ENCODE assay signal across 14 cellular contexts in the genomic region with DNA sequence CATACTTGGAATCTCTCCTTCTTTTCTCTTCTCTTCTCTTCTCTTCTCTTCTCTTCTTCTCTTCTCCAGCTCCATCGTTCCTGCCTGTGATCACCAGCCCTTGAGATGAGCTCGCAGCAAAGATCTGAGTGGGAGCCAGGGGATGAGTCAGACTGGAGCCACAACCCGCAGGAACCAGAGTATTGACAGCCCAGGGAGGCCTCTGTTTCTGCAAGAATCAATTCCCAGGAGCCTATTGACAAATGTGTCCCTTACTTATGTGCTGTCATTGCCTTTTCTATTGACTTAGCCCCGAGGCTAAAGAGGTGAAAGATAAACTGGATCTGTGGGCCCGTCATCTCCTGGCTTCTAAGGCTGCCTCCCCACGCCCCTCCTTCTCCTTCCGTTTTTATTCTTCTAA. TPM values are rescaled to one million over a fixed set of nuclear protein-coding genes. Genes with fewer than 3 reads are reported as not detected.
DNase-seq lines count a peak whose midpoint lies in the region; FAIRE-seq and TF ChIP-seq lines count a peak whose summit lies in the region.
"Had no signal": no experiment of that assay in that cellular context is flagged by ENCODE, and none has a peak within 500 bp of the region (broad histone marks: within the 10 kb centered on the region; RNA-seq: fewer than 3 reads in every experiment).

No MANE protein-coding gene starts in this region.

- peaks cover 2% of the 10 kb centered on the region for H3K4me1 Mint-ChIP-seq in glutamatergic neuron (ENCODE audit: low read depth, unreplicated experiment)

- no peak overlapping the region for H2AFZ ChIP-seq in fibroblast of lung (ENCODE audit: low read length)

- H3K27me3 Mint-ChIP-seq in glutamatergic neuron (ENCODE audit: unreplicated experiment) = peaks cover 6% of the 10 kb centered on the region

- no peak overlapping the region for H3K4me2 ChIP-seq in fibroblast of lung (ENCODE audit: extremely low read depth, insufficient read depth, low read length)

- intact Hi-C loops in ovary (cut with DNase I) = no loop called here

- FAIRE-seq in H54 (lab: Jason Lieb, UNC) = no peak
- FAIRE-seq: colon had no signal

- H3K36me3 ChIP-seq in fibroblast of lung (ENCODE audit: control insufficient read depth, insufficient read depth, low read length) (no peaks in the 10 kb centered on the region), ovary (no peaks in the 10 kb centered on the region)

- peaks cover 5% of the 10 kb centered on the region for H3K36me3 Mint-ChIP-seq in glutamatergic neuron (ENCODE audit: unreplicated experiment)

- TF ChIP-seq POLR2A in H54 (IDR thresholded peaks at IDR 0.05; ENCODE audit: low read depth, low read length) (no peak), ovary (IDR thresholded peaks at IDR 0.05) (no peak)

- H3K27ac ChIP-seq in RWPE1 = no peak overlapping the region
- no peak overlapping the region for H3K27ac ChIP-seq in fibroblast of lung (ENCODE audit: insufficient read depth, low read length)
- no peak overlapping the region for H3K27ac ChIP-seq in ovary

- H3K9ac ChIP-seq in fibroblast of lung (ENCODE audit: insufficient read depth, low read length) = no peak overlapping the region

- no peaks in the 10 kb centered on the region for H3K79me2 ChIP-seq in fibroblast of lung (ENCODE audit: control insufficient read depth, insufficient read depth, low read length)

- H3K27me3 ChIP-seq in fibroblast of lung (ENCODE audit: control insufficient read depth, insufficient read depth, low read length) (no peaks in the 10 kb centered on the region), ovary (no peaks in the 10 kb centered on the region)

- H3K9me3 Mint-ChIP-seq in glutamatergic neuron (ENCODE audit: unreplicated experiment) = peaks cover 3% of the 10 kb centered on the region
- H3K9me3 Mint-ChIP-seq: activated T-helper 2 cell treated with anti-CD3 and anti-CD28 coated beads, Interferon-gamma antibody, Interleukin-2, Interleukin-4, amounts not matched to agents 10 μg/mL and 5 μg/mL and 100 μg/mL, durations not matched to agents 14 hours and 24 hours and 36 hours; nephron had no signal

- WGBS in ovary, 3 donors = 51 to 59% (median 54%) methylated on average over 7 of the region's 7 CpGs

- H3K4me3 Mint-ChIP-seq in glutamatergic neuron (ENCODE audit: unreplicated experiment) = no peak overlapping the region
- H3K4me3 Mint-ChIP-seq: nephron had no signal

- H3K4me3 ChIP-seq in fibroblast of lung (replicated peaks in 1 of 4; ENCODE audit: control extremely low read depth in 1 of 4, insufficient read depth in 1 of 4, low read depth in 3 of 4, low read length in 4 of 4) = no peak overlapping the region
- H3K4me3 ChIP-seq in skeletal muscle cell (ENCODE audit: low read depth, low read length) = no peak overlapping the region
- H3K4me3 ChIP-seq in ovary = no peak overlapping the region

- TF ChIP-seq CTCF in RWPE1 (conservative IDR thresholded peaks at IDR 0.05; ENCODE audit: low read depth) (no peak), fibroblast of lung (conservative IDR thresholded peaks at IDR 0.05 in 1 of 2, IDR thresholded peaks at IDR 0.05 in 1 of 2; ENCODE audit: low read depth in 1 of 2, low read length in 2 of 2) (no peak), ovary (IDR thresholded peaks at IDR 0.05) (no peak), glutamatergic neuron (IDR thresholded peaks at IDR 0.05; ENCODE audit: partially characterized antibody, unreplicated experiment) (no peak)

- no peak overlapping the region for H3K27ac Mint-ChIP-seq in glutamatergic neuron (ENCODE audit: unreplicated experiment)
- H3K27ac Mint-ChIP-seq: activated T-helper 2 cell treated with anti-CD3 and anti-CD28 coated beads, Interferon-gamma antibody, Interleukin-2, Interleukin-4, amounts not matched to agents 10 μg/mL and 5 μg/mL and 100 μg/mL, durations not matched to agents 14 hours and 24 hours and 36 hours had no signal

- CTCF ChIA-PET in RWPE1 (lab: Yijun Ruan, JAX) = interaction anchor here (1.0 kb wide), 1 partner anchor 24 kb away, joined by 3 read pairs; no protein-coding TSS in a partner anchor

- H4K20me1 ChIP-seq in fibroblast of lung (ENCODE audit: control insufficient read depth, extremely low read depth, insufficient read depth, low read length) = no peaks in the 10 kb centered on the region

- DNase-seq in H54 (ENCODE audit: insufficient read length, low spot score) = peak; percentile 19
- peak; percentile 26 for DNase-seq in RWPE1 (ENCODE audit: low spot score)
- peak; percentile 19 to 67 for DNase-seq in fibroblast of lung (ENCODE audit: low read depth in 2 of 2)
- peak; percentile 21 for DNase-seq in skeletal muscle cell (ENCODE audit: low read depth)
- no peak for DNase-seq in ovary
- DNase-seq in C1 segment of cervical spinal cord (lab: John Stamatoyannopoulos, UW) = no peak
- DNase-seq in NCI-H774 (lab: John Stamatoyannopoulos, UW) = no peak
- no peak for DNase-seq in glutamatergic neuron
- DNase-seq: H7; NCI-H1092 treated with DMSO at 0.1 percent for 48 hours; stimulated activated naive CD4-positive, alpha-beta T cell treated with Interleukin-2 at 50 U/mL for 16 hours had no signal

- POLR2A ChIA-PET in RWPE1 (lab: Yijun Ruan, JAX; ENCODE audit: low non-redundant PET) = no interaction called here

- H3K9me3 ChIP-seq in fibroblast of lung (ENCODE audit: control insufficient read depth, insufficient read depth, low read depth, low read length) = no peaks in the 10 kb centered on the region
- no peaks in the 10 kb centered on the region for H3K9me3 ChIP-seq in ovary

- H3K4me1 ChIP-seq in fibroblast of lung (ENCODE audit: control insufficient read depth, extremely low read depth, insufficient read depth, low read length) (no peaks in the 10 kb centered on the region), ovary (ENCODE audit: insufficient read depth) (no peaks in the 10 kb centered on the region)

- TF ChIP-seq EP300 in ovary (IDR thresholded peaks at IDR 0.05) = no peak

RNA-seq across cellular contexts. Expression of a gene that starts 13.1 kb away (rescaled TPM):
- total RNA-seq in fibroblast of lung = not detected in 2 replicates
- polyA plus RNA-seq in fibroblast of lung = not detected in 2 replicates
- polyA plus RNA-seq in fibroblast of lung (2012) = not detected in 2 replicates
- polyA minus RNA-seq in fibroblast of lung (ENCODE audit: low replicate concordance) = not detected in 2 replicates
- total RNA-seq in ovary = 1 to 10 TPM in 1 of 7 donors, under 1 TPM in 4, not detected in 2; 0.07 to 2.3 (median 0.13) TPM
- polyA plus RNA-seq in ovary = under 1 TPM in 1 of 2 donors, not detected in 1; 0.25 TPM
- not detected for total RNA-seq in glutamatergic neuron (ENCODE audit: unreplicated experiment)
- total RNA-seq: activated T-helper 2 cell treated with anti-CD3 and anti-CD28 coated beads, Interferon-gamma antibody, Interleukin-2, Interleukin-4, amounts not matched to agents 10 μg/mL and 5 μg/mL and 100 μg/mL, durations not matched to agents 14 hours and 24 hours and 36 hours; H7 had no signal

Comparison
In these comparisons a context has a peak if more than half of its experiments do, and no peak if none do; other contexts are left out.
1. DNase-seq: peak in H54 (single experiment), RWPE1 (single experiment), fibroblast of lung (2 of 2) and skeletal muscle cell (single experiment); none in ovary (0 of 5), C1 segment of cervical spinal cord (0 of 14), NCI-H774 (single experiment) and glutamatergic neuron (single experiment).